1 cellular context compared by ENCODE assay signal in genomic region chr7:107168233-107169119, GRCh38.
TF ChIP-seq lines count a peak whose summit lies in the region.

HBP1 (plus strand) TSS chr7:107169003; CDS start chr7:107179894, 10,891 bp downstream.

TF ChIP-seq in HepG2, 621 proteins besides CTCF, POLR2A, EP300 and RAD21 (continued from another document and continues in another):
- no peak for TF ChIP-seq ZNF646 (CRISPR knock-in tag; IDR thresholded peaks at IDR 0.05)
- TF ChIP-seq MBD4 (IDR thresholded peaks at IDR 0.05; ENCODE audit: borderline replicate concordance, low read length), result no peak
- TF ChIP-seq HNRNPH1 (optimal IDR thresholded peaks at IDR 0.05; ENCODE audit: low read depth, low read length), result peak; percentile 63
- no peak for TF ChIP-seq NR2F2 (IDR thresholded peaks at IDR 0.05; ENCODE audit: borderline replicate concordance, low read depth)
- TF ChIP-seq MTF1 (CRISPR knock-in tag; IDR thresholded peaks at IDR 0.05), result no peak
- no peak for TF ChIP-seq KAT2B (IDR thresholded peaks at IDR 0.05; ENCODE audit: borderline replicate concordance, low read depth, low read length)
- no peak; the same call in 1 of the 2 replicates for TF ChIP-seq MYPOP (CRISPR knock-in tag; IDR thresholded peaks at IDR 0.05)
- no peak for TF ChIP-seq REXO4 (CRISPR knock-in tag; IDR thresholded peaks at IDR 0.05; ENCODE audit: borderline replicate concordance)
- TF ChIP-seq GMEB2 (CRISPR knock-in tag; IDR thresholded peaks at IDR 0.05; ENCODE audit: low read depth), result no peak
- no peak for TF ChIP-seq TFDP2 (CRISPR knock-in tag; IDR thresholded peaks at IDR 0.05)
- TF ChIP-seq ELF1 (CRISPR knock-in tag; IDR thresholded peaks at IDR 0.05), result no peak; the same call in 1 of the 2 replicates
- no peak for TF ChIP-seq SMARCE1 (IDR thresholded peaks at IDR 0.05; ENCODE audit: borderline replicate concordance)
- peak; percentile 67 for TF ChIP-seq ZNF687 (CRISPR knock-in tag; IDR thresholded peaks at IDR 0.05)
- no peak for TF ChIP-seq SOX6 (IDR thresholded peaks at IDR 0.05)
- peak; percentile 88 for TF ChIP-seq SOX6 (CRISPR knock-in tag; IDR thresholded peaks at IDR 0.05)
- TF ChIP-seq GABPA (IDR thresholded peaks at IDR 0.05; ENCODE audit: low read depth, low read length), result peak; percentile 40; the same call in 1 of the 2 replicates
- TF ChIP-seq GABPA (CRISPR knock-in tag; IDR thresholded peaks at IDR 0.05; ENCODE audit: low read depth), result no peak; the same call in none of the 2 replicates
- TF ChIP-seq ZFP91 (CRISPR knock-in tag; IDR thresholded peaks at IDR 0.05; ENCODE audit: borderline replicate concordance), result peak; percentile 84; the same call in 1 of the 2 replicates
- peak; percentile 98 for TF ChIP-seq NFYC (CRISPR knock-in tag; IDR thresholded peaks at IDR 0.05)
- peak; percentile 20; the same call in 1 of the 2 replicates for TF ChIP-seq PHF8 (CRISPR knock-in tag; IDR thresholded peaks at IDR 0.05)
- TF ChIP-seq ELF3 (CRISPR knock-in tag; IDR thresholded peaks at IDR 0.05), result no peak
- peak; percentile 24; the same call in 1 of the 2 replicates for TF ChIP-seq KDM2A (CRISPR knock-in tag; IDR thresholded peaks at IDR 0.05; ENCODE audit: borderline replicate concordance, low read depth)
- no peak for TF ChIP-seq IKZF1 (IDR thresholded peaks at IDR 0.05)
- TF ChIP-seq SOX5 (CRISPR knock-in tag; IDR thresholded peaks at IDR 0.05; ENCODE audit: borderline replicate concordance), result peak; percentile 15; the same call in 1 of the 2 replicates
- no peak for TF ChIP-seq MZF1 (CRISPR knock-in tag; IDR thresholded peaks at IDR 0.05; ENCODE audit: borderline replicate concordance)
- no peak for TF ChIP-seq ZNF512B (CRISPR knock-in tag; IDR thresholded peaks at IDR 0.05; ENCODE audit: borderline replicate concordance)
- no peak for TF ChIP-seq ZNF207 (IDR thresholded peaks at IDR 0.05; ENCODE audit: borderline replicate concordance)
- TF ChIP-seq CHD2 (IDR thresholded peaks at IDR 0.05; ENCODE audit: low read depth, low read length), result peak; percentile 71; the same call in 1 of the 2 replicates
- TF ChIP-seq ZNF160 (CRISPR knock-in tag; IDR thresholded peaks at IDR 0.05), result no peak
- TF ChIP-seq ZFYVE20 (CRISPR knock-in tag; IDR thresholded peaks at IDR 0.05; ENCODE audit: borderline replicate concordance, low read depth), result no peak
- TF ChIP-seq ZNF644 (CRISPR knock-in tag; IDR thresholded peaks at IDR 0.05; ENCODE audit: low read depth), result no peak
- peak; percentile 56 for TF ChIP-seq ZNF501 (CRISPR knock-in tag; IDR thresholded peaks at IDR 0.05)
- no peak for TF ChIP-seq CCAR2 (optimal IDR thresholded peaks at IDR 0.05; ENCODE audit: low read depth, low read length)
- no peak for TF ChIP-seq ZNF879 (CRISPR knock-in tag; IDR thresholded peaks at IDR 0.05)
- TF ChIP-seq ATF1 (CRISPR knock-in tag; IDR thresholded peaks at IDR 0.05), result peak; percentile 93
- TF ChIP-seq NONO (IDR thresholded peaks at IDR 0.05), result no peak
- no peak; the same call in 1 of the 2 replicates for TF ChIP-seq NONO (CRISPR knock-in tag; conservative IDR thresholded peaks at IDR 0.05)
- TF ChIP-seq ZNF225 (CRISPR knock-in tag; IDR thresholded peaks at IDR 0.05), result no peak
- TF ChIP-seq ZNF619 (CRISPR knock-in tag; IDR thresholded peaks at IDR 0.05), result no peak
- TF ChIP-seq ZNF484 (CRISPR knock-in tag; IDR thresholded peaks at IDR 0.05; ENCODE audit: borderline replicate concordance, low read depth), result no peak
- no peak for TF ChIP-seq FIP1L1 (IDR thresholded peaks at IDR 0.05; ENCODE audit: borderline replicate concordance, insufficient read depth, low read depth, low read length)
- peak; percentile 23; the same call in 1 of the 2 replicates for TF ChIP-seq HBP1 (CRISPR knock-in tag; IDR thresholded peaks at IDR 0.05; ENCODE audit: low read depth)
